ENCODE assay signal across 1 cellular context in the genomic region with DNA sequence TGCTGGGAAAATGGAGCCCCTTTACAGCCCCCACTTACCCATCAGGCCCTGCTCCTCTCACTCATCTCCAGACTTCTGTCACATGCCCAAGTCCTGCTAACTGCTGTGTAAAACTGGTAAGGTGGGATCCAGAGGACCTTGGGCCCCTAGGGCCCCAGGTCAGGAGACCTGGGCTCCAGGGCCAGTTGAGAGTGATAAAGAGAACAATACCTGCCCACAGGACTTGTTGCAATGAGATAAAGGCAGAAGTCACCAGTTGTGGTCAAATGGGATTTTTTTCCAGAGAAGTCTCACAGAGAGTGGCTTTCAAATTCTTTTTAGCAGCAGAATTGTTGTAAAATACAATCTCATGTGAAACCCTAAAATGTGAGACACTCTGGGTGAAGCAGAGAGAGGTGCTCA.
TF ChIP-seq lines count a peak whose summit lies in the region.

No MANE protein-coding gene starts in this region.

TF ChIP-seq in K562, 482 proteins besides CTCF, POLR2A, EP300 and RAD21 (continued from another document):
- TF ChIP-seq TCFL5 (CRISPR knock-in tag; conservative IDR thresholded peaks at IDR 0.05) (peak; percentile 71; the same call in 1 of the 2 replicates), ZNF644 (tag; IDR thresholded peaks at IDR 0.05; ENCODE audit: low read depth) (0 out of 2 replicates have a peak, but pooled peaks have one; percentile 78), ZEB2 (IDR thresholded peaks at IDR 0.05) (peak; percentile 45; the same call in 1 of the 2 replicates), SMARCA5 (IDR thresholded peaks at IDR 0.05) (no peak), WHSC1 (IDR thresholded peaks at IDR 0.05; ENCODE audit: low read length) (no peak), ZBTB7A (IDR thresholded peaks at IDR 0.05; ENCODE audit: borderline replicate concordance, control insufficient read depth, low read depth, low read length) (peak; percentile 49; the same call in 1 of the 2 replicates), PHB2 (IDR thresholded peaks at IDR 0.05; ENCODE audit: low read depth) (no peak), TFAM (CRISPR knock-in tag; conservative IDR thresholded peaks at IDR 0.05) (no peak)
